In genomic region chrX:149631293-149632165, GRCh38 we compare ENCODE assay signal across 8 cellular contexts. TPM values are rescaled to one million over a fixed set of nuclear protein-coding genes. Genes with fewer than 3 reads are reported as not detected.
DNase-seq lines count a peak whose midpoint lies in the region; ATAC-seq and TF ChIP-seq lines count a peak whose summit lies in the region.

TSS of gene TMEM185A (minus strand) at chrX:149631792. CDS start at chrX:149631580, 212 bp downstream.

- H3K27ac ChIP-seq in KMS-11: no peak within 1 kb of the TSS
- H3K27ac ChIP-seq in thoracic aorta: peak within 1 kb of the TSS in 1 of 2 donors; percentile 55

- TF ChIP-seq CTCF in KMS-11 (conservative IDR thresholded peaks at IDR 0.05; ENCODE audit: low read depth, low read length): no peak
- TF ChIP-seq CTCF in osteocyte (IDR thresholded peaks at IDR 0.05): no peak
- no peak for TF ChIP-seq CTCF in thoracic aorta (IDR thresholded peaks at IDR 0.05)

- H3K4me1 Mint-ChIP-seq in osteocyte (ENCODE audit: unreplicated experiment): peaks cover 17% of the 10 kb centered on the region

- H3K27me3 ChIP-seq in KMS-11 (ENCODE audit: insufficient read depth, low read depth) (no peaks in the 10 kb centered on the region), thoracic aorta (replicated peaks; ENCODE audit: insufficient read depth) (no peaks in the 10 kb centered on the region)

- H3K36me3 Mint-ChIP-seq in osteocyte (ENCODE audit: unreplicated experiment): no peaks in the 10 kb centered on the region

- no peaks in the 10 kb centered on the region for H3K36me3 ChIP-seq in KMS-11 (ENCODE audit: insufficient read depth)
- H3K36me3 ChIP-seq in thoracic aorta: no peaks in the 10 kb centered on the region

- peaks cover 15% of the 10 kb centered on the region; the same call in 1 of the 2 replicates for H3K79me2 ChIP-seq in KMS-11 (ENCODE audit: insufficient read depth, low read depth)

- peak within 1 kb of the TSS; percentile 84 for H3K4me2 ChIP-seq in KMS-11

- H4K20me1 ChIP-seq in KMS-11 (ENCODE audit: insufficient read depth): no peaks in the 10 kb centered on the region

- peak; percentile 65 for DNase-seq in Daoy (ENCODE audit: low read depth)
- DNase-seq in SK-MEL-5 (ENCODE audit: low read depth, low spot score): peak; percentile 46
- DNase-seq in activated naive CD4-positive, alpha-beta T cell (lab: John Stamatoyannopoulos, UW): peak; percentile 21 to 67 (median 38)
- no peak for DNase-seq in glomerular endothelial cell (ENCODE audit: extremely low read depth, low read depth, low spot score)
- peak; percentile 89 for DNase-seq in osteocyte (ENCODE audit: extremely low spot score, unreplicated experiment)
- no peak for DNase-seq in thoracic aorta (ENCODE audit: low spot score)

- in situ Hi-C loops in SK-MEL-5 (cut with HindIII; ENCODE audit: low pct_unique_long_range_greater_than_20kb, low sequenced_read_pairs): no loop called here

- peak; percentile 92 for ATAC-seq in GM21737 (IDR thresholded peaks at IDR 0.05; ENCODE audit: unreplicated experiment)
- no peak for ATAC-seq in thoracic aorta (ENCODE audit: insufficient number of reproducible peaks, low FRiP score, low read depth)

- peak within 1 kb of the TSS; percentile 69 for H2AFZ ChIP-seq in KMS-11 (ENCODE audit: low read depth)

- H3K4me3 ChIP-seq in KMS-11 (IDR thresholded peaks at IDR 0.05; ENCODE audit: insufficient read depth, low read depth, low read length): no peak within 1 kb of the TSS
- H3K4me3 ChIP-seq in thoracic aorta: peak within 1 kb of the TSS; percentile 80

- peaks cover 3% of the 10 kb centered on the region for H3K4me1 ChIP-seq in KMS-11 (ENCODE audit: low read depth, poor library complexity, severe bottlenecking)
- H3K4me1 ChIP-seq in thoracic aorta (ENCODE audit: control insufficient read depth in 1 of 2, low read depth in 2 of 2): peaks cover 4 to 5% of the 10 kb centered on the region in 2 donors

- H3K9ac ChIP-seq in KMS-11: peak within 1 kb of the TSS; percentile 53; the same call in 1 of the 2 replicates

- no peaks in the 10 kb centered on the region for H3K9me3 Mint-ChIP-seq in osteocyte (ENCODE audit: unreplicated experiment)

- H3K4me3 Mint-ChIP-seq in osteocyte (ENCODE audit: unreplicated experiment): peak within 1 kb of the TSS; percentile 91

- H3K27me3 Mint-ChIP-seq in osteocyte (ENCODE audit: unreplicated experiment): peaks cover 12% of the 10 kb centered on the region

- no peaks in the 10 kb centered on the region for H3K9me3 ChIP-seq in thoracic aorta

- peak within 1 kb of the TSS; percentile 88 for H3K27ac Mint-ChIP-seq in osteocyte (ENCODE audit: unreplicated experiment)

RNA-seq across cellular contexts. Expression of gene TMEM185A, which starts in this region (rescaled TPM):
- 8.3 and 14.4 TPM in 2 replicates for total RNA-seq in Daoy (2014; rRNA removed; shearing (Covaris generic))
- 16.9 and 18.0 TPM in 2 replicates for total RNA-seq in SK-MEL-5 (2014; rRNA removed; shearing (Covaris generic))
- polyA plus RNA-seq in SK-MEL-5 (2015; cell fraction: cytosol; rRNA removed): 19.9 and 24.0 TPM in 2 replicates
- polyA plus RNA-seq in SK-MEL-5 (2015; cell fraction: nucleus; rRNA removed): 8.9 and 34.2 TPM in 2 replicates
- total RNA-seq in glomerular endothelial cell (10.4 and 19.1 TPM in 2 replicates), osteocyte (26.5 and 36.4 TPM in 2 replicates), thoracic aorta (10 to 100 TPM; 17.6 to 21.5 TPM)

Comparison
In these comparisons a context has a peak if more than half of its experiments do, and no peak if none do; other contexts are left out.
1. DNase-seq: peak in Daoy (single experiment), SK-MEL-5 (single experiment), activated naive CD4-positive, alpha-beta T cell (4 of 4) and osteocyte (single experiment); none in glomerular endothelial cell (single experiment) and thoracic aorta (single experiment).